ENCODE assay signal across 1 cellular context in the genomic region with DNA sequence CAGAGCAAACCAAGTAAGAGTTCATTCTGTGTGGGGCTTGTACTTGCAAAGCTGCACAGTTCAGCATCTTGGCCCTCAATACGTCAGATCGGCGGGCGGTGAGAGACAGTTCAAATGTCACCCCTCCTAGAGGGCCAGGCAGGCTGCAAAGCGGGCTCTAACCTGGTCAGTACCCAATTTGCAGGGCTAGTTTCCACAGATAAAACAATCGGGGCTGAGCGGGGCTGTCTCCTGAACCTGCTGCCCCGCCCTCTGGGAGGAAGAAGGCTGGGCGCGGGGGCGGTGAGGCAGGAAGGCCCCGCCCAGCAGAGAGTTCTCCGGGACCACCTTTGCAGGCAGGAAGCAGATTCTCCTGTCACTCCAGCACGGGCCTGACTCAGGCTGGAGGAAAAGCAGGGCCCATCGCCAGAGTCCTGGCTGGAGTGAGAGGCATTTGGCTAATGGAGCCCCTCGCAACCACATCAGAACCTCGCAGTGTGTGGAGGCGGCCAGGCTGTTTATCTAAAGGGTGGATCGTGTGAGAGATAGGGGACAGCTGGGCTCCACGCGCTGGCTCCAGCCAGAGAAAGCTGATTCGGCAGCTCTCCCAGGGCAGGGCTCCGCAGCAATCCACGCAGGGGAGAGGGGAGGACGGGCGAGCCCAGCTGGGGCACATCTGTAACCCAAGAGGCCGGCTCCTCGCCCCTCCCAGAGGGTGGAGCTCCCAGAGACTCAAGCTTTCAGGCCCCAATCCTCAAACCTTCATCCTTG.
A peak's percentile ranks its signal among the peaks of the same experiment; 100 is the strongest.
TF ChIP-seq lines count a peak whose summit lies in the region.

No MANE protein-coding gene starts in this region.

TF ChIP-seq in K562, 482 proteins besides CTCF, POLR2A, EP300 and RAD21 (continued from another document and continues in another):
- TF ChIP-seq EWSR1 (IDR thresholded peaks at IDR 0.05; ENCODE audit: borderline replicate concordance, low read depth, partially characterized antibody) (no peak), KDM1A (IDR thresholded peaks at IDR 0.05) (no peak), TOE1 (IDR thresholded peaks at IDR 0.05; ENCODE audit: borderline replicate concordance) (no peak), TOE1 (CRISPR knock-in tag; IDR thresholded peaks at IDR 0.05; ENCODE audit: borderline replicate concordance, low read depth) (no peak), ZNF644 (tag; IDR thresholded peaks at IDR 0.05; ENCODE audit: low read depth) (no peak), SRSF1 (IDR thresholded peaks at IDR 0.05; ENCODE audit: low read depth, low read length) (no peak), MCM2 (IDR thresholded peaks at IDR 0.05; ENCODE audit: low read depth) (no peak), SMAD1 (IDR thresholded peaks at IDR 0.05; ENCODE audit: low read depth, low read length, partially characterized antibody) (no peak), MEIS2 (IDR thresholded peaks at IDR 0.05; ENCODE audit: partially characterized antibody) (peak; percentile 19), ZFX (CRISPR knock-in tag; IDR thresholded peaks at IDR 0.05) (peak; percentile 79), KDM5B (IDR thresholded peaks at IDR 0.05; ENCODE audit: insufficient replicate concordance, low read depth, low read length) (peak; percentile 33), SPI1 (IDR thresholded peaks at IDR 0.05; ENCODE audit: borderline replicate concordance, low read depth, low read length) (no peak), TRIM24 (IDR thresholded peaks at IDR 0.05) (peak in 1 of 2 experiments; percentile 63; a peak in 2 of 4 replicates), SP1 (CRISPR knock-in tag; IDR thresholded peaks at IDR 0.05) (no peak; the same call in 1 of the 2 replicates), CXXC5 (CRISPR knock-in tag; IDR thresholded peaks at IDR 0.05) (peak; percentile 61), NR4A1 (CRISPR knock-in tag; IDR thresholded peaks at IDR 0.05) (no peak), NR4A1 (tag; IDR thresholded peaks at IDR 0.05) (no peak), ZNF347 (CRISPR knock-in tag; IDR thresholded peaks at IDR 0.05; ENCODE audit: low read depth) (no peak), ARHGAP35 (IDR thresholded peaks at IDR 0.05; ENCODE audit: partially characterized antibody) (no peak), ZBTB43 (CRISPR knock-in tag; IDR thresholded peaks at IDR 0.05) (no peak), TAF7 (tag; IDR thresholded peaks at IDR 0.05) (0 out of 2 replicates have a peak, but pooled peaks have one; percentile 13), CBFA2T3 (IDR thresholded peaks at IDR 0.05) (peak; percentile 84), HMGN3 (IDR thresholded peaks at IDR 0.05; ENCODE audit: borderline replicate concordance, extremely low read depth, insufficient read length, low read depth, low read length) (peak; percentile 29), C11orf30 (IDR thresholded peaks at IDR 0.05; ENCODE audit: low read depth) (peak; percentile 49; the same call in 1 of the 2 replicates), CREBBP (IDR thresholded peaks at IDR 0.05; ENCODE audit: low read depth, low read length) (no peak), GTF2F1 (IDR thresholded peaks at IDR 0.05; ENCODE audit: low read depth, low read length) (no peak), ID3 (CRISPR knock-in tag; IDR thresholded peaks at IDR 0.05) (no peak), ID3 (tag; IDR thresholded peaks at IDR 0.05) (no peak), NFE2 (IDR thresholded peaks at IDR 0.05; ENCODE audit: low read depth) (no peak), L3MBTL2 (IDR thresholded peaks at IDR 0.05) (peak; percentile 90), GMEB1 (CRISPR knock-in tag; IDR thresholded peaks at IDR 0.05) (no peak), GABPA (tag; conservative IDR thresholded peaks at IDR 0.05; ENCODE audit: low read depth) (no peak; the same call in 1 of the 2 replicates), PATZ1 (CRISPR knock-in tag; IDR thresholded peaks at IDR 0.05; ENCODE audit: borderline replicate concordance) (no peak), TCF7L2 (IDR thresholded peaks at IDR 0.05; ENCODE audit: low read depth, low read length) (no peak), TAL1 (IDR thresholded peaks at IDR 0.05) (peak; percentile 65), TBL1XR1 (IDR thresholded peaks at IDR 0.05; ENCODE audit: low read length in 2 of 2) (0 out of 4 replicates have a peak, but pooled peaks of 1 of the 2 experiments have one; percentile 26), NFRKB (IDR thresholded peaks at IDR 0.05; ENCODE audit: low read depth) (no peak), RBM14 (IDR thresholded peaks at IDR 0.05; ENCODE audit: borderline replicate concordance, insufficient read depth, low read depth, low read length) (no peak), ARID2 (IDR thresholded peaks at IDR 0.05) (no peak), NFIC (IDR thresholded peaks at IDR 0.05) (peak; percentile 59; the same call in 1 of the 2 replicates), RBM17 (IDR thresholded peaks at IDR 0.05; ENCODE audit: borderline replicate concordance, low read depth, low read length) (no peak), NRF1 (conservative IDR thresholded peaks at IDR 0.05 in 1 of 2, IDR thresholded peaks at IDR 0.05 in 1 of 2) (peak; percentile 47 to 55), MBD2 (IDR thresholded peaks at IDR 0.05; ENCODE audit: borderline replicate concordance, low read depth) (no peak), FIP1L1 (IDR thresholded peaks at IDR 0.05; ENCODE audit: low read depth, low read length, poor library complexity, severe bottlenecking) (no peak), SMARCC2 (IDR thresholded peaks at IDR 0.05; ENCODE audit: low read depth) (no peak), ETV1 (tag; conservative IDR thresholded peaks at IDR 0.05; ENCODE audit: low read depth) (no peak), ZNF778 (CRISPR knock-in tag; IDR thresholded peaks at IDR 0.05) (no peak)
- TF ChIP-seq, protein P1, sequence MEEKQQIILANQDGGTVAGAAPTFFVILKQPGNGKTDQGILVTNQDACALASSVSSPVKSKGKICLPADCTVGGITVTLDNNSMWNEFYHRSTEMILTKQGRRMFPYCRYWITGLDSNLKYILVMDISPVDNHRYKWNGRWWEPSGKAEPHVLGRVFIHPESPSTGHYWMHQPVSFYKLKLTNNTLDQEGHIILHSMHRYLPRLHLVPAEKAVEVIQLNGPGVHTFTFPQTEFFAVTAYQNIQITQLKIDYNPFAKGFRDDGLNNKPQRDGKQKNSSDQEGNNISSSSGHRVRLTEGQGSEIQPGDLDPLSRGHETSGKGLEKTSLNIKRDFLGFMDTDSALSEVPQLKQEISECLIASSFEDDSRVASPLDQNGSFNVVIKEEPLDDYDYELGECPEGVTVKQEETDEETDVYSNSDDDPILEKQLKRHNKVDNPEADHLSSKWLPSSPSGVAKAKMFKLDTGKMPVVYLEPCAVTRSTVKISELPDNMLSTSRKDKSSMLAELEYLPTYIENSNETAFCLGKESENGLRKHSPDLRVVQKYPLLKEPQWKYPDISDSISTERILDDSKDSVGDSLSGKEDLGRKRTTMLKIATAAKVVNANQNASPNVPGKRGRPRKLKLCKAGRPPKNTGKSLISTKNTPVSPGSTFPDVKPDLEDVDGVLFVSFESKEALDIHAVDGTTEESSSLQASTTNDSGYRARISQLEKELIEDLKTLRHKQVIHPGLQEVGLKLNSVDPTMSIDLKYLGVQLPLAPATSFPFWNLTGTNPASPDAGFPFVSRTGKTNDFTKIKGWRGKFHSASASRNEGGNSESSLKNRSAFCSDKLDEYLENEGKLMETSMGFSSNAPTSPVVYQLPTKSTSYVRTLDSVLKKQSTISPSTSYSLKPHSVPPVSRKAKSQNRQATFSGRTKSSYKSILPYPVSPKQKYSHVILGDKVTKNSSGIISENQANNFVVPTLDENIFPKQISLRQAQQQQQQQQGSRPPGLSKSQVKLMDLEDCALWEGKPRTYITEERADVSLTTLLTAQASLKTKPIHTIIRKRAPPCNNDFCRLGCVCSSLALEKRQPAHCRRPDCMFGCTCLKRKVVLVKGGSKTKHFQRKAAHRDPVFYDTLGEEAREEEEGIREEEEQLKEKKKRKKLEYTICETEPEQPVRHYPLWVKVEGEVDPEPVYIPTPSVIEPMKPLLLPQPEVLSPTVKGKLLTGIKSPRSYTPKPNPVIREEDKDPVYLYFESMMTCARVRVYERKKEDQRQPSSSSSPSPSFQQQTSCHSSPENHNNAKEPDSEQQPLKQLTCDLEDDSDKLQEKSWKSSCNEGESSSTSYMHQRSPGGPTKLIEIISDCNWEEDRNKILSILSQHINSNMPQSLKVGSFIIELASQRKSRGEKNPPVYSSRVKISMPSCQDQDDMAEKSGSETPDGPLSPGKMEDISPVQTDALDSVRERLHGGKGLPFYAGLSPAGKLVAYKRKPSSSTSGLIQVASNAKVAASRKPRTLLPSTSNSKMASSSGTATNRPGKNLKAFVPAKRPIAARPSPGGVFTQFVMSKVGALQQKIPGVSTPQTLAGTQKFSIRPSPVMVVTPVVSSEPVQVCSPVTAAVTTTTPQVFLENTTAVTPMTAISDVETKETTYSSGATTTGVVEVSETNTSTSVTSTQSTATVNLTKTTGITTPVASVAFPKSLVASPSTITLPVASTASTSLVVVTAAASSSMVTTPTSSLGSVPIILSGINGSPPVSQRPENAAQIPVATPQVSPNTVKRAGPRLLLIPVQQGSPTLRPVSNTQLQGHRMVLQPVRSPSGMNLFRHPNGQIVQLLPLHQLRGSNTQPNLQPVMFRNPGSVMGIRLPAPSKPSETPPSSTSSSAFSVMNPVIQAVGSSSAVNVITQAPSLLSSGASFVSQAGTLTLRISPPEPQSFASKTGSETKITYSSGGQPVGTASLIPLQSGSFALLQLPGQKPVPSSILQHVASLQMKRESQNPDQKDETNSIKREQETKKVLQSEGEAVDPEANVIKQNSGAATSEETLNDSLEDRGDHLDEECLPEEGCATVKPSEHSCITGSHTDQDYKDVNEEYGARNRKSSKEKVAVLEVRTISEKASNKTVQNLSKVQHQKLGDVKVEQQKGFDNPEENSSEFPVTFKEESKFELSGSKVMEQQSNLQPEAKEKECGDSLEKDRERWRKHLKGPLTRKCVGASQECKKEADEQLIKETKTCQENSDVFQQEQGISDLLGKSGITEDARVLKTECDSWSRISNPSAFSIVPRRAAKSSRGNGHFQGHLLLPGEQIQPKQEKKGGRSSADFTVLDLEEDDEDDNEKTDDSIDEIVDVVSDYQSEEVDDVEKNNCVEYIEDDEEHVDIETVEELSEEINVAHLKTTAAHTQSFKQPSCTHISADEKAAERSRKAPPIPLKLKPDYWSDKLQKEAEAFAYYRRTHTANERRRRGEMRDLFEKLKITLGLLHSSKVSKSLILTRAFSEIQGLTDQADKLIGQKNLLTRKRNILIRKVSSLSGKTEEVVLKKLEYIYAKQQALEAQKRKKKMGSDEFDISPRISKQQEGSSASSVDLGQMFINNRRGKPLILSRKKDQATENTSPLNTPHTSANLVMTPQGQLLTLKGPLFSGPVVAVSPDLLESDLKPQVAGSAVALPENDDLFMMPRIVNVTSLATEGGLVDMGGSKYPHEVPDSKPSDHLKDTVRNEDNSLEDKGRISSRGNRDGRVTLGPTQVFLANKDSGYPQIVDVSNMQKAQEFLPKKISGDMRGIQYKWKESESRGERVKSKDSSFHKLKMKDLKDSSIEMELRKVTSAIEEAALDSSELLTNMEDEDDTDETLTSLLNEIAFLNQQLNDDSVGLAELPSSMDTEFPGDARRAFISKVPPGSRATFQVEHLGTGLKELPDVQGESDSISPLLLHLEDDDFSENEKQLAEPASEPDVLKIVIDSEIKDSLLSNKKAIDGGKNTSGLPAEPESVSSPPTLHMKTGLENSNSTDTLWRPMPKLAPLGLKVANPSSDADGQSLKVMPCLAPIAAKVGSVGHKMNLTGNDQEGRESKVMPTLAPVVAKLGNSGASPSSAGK (IDR thresholded peaks at IDR 0.05), result peak; percentile 10; the same call in 1 of the 2 replicates
- TF ChIP-seq, protein P2, sequence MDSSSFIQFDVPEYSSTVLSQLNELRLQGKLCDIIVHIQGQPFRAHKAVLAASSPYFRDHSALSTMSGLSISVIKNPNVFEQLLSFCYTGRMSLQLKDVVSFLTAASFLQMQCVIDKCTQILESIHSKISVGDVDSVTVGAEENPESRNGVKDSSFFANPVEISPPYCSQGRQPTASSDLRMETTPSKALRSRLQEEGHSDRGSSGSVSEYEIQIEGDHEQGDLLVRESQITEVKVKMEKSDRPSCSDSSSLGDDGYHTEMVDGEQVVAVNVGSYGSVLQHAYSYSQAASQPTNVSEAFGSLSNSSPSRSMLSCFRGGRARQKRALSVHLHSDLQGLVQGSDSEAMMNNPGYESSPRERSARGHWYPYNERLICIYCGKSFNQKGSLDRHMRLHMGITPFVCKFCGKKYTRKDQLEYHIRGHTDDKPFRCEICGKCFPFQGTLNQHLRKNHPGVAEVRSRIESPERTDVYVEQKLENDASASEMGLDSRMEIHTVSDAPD (CRISPR knock-in tag; IDR thresholded peaks at IDR 0.05), result no peak
